20 cellular contexts compared by ENCODE assay signal in genomic region chr3:153753035-153753434, GRCh38.
"Had no signal": no experiment of that assay in that cellular context is flagged by ENCODE, and none has a peak within 500 bp of the region (broad histone marks: within the 10 kb centered on the region; RNA-seq: fewer than 3 reads in every experiment).

No MANE protein-coding gene starts in this region.

- H3K36me3 ChIP-seq: ascending aorta had no signal

- H3K9me3 ChIP-seq: ascending aorta, body of pancreas had no signal

- H3K9ac ChIP-seq: KMS-11 had no signal

- H3K27ac ChIP-seq: ascending aorta, body of pancreas, KMS-11, PC-9 had no signal

- DNase-seq: activated B cell treated with CpG ODN at 0.5 μM for 24 hours; activated CD4-positive, alpha-beta T cell treated with anti-CD3 and anti-CD28 coated beads for 1 hour; activated CD4-positive, alpha-beta T cell treated with anti-CD3 and anti-CD28 coated beads, Interleukin-2, amount 10 ng/mL, durations not matched to agents 24 days and 14 days; activated CD4-positive, alpha-beta T cell treated with anti-CD3 and anti-CD28 coated beads, Interleukin-2, amount 50 U/mL, for 48 hours; activated CD8-positive, alpha-beta memory T cell treated with anti-CD3 and anti-CD28 coated beads, Interleukin-2, amount 10 ng/mL, durations not matched to agents 7 days and 5 days; activated effector memory CD4-positive, alpha-beta T cell treated with Interleukin-2 at 50 U/mL for 16 hours; activated naive CD4-positive, alpha-beta T cell; activated T-cell treated with anti-CD3 and anti-CD28 coated beads, Interleukin-2, amount 50 U/mL, for 24 hours; amniotic stem cell; central memory CD4-positive, alpha-beta T cell; NCI-H1105; NCI-H1436; NCI-H1694 treated with DMSO at 0.1 percent for 48 hours; NCI-H510A treated with DMSO at 0.1 percent for 48 hours; PC-9; T-helper 17 cell; T-helper 9 cell had no signal

- H3K4me1 ChIP-seq: ascending aorta, body of pancreas had no signal

- H3K27me3 ChIP-seq: ascending aorta, body of pancreas had no signal

- H2AFZ ChIP-seq: PC-9 had no signal

- H3K4me2 ChIP-seq: KMS-11, PC-9 had no signal

- H3K4me3 ChIP-seq: ascending aorta, body of pancreas, PC-9 had no signal

- ATAC-seq: activated CD8-positive, alpha-beta memory T cell treated with anti-CD3 and anti-CD28 coated beads, Interleukin-2, amount 10 ng/mL, durations not matched to agents 7 days and 5 days; body of pancreas; T-helper 17 cell had no signal
